15 cellular contexts compared by ENCODE assay signal in genomic region chr2:86645752-86646151, GRCh38. TPM values are rescaled to one million over a fixed set of nuclear protein-coding genes. Genes with fewer than 3 reads are reported as not detected.
DNase-seq lines count a peak whose midpoint lies in the region; ATAC-seq and TF ChIP-seq lines count a peak whose summit lies in the region.
"Had no signal": no experiment of that assay in that cellular context is flagged by ENCODE, and none has a peak within 500 bp of the region (broad histone marks: within the 10 kb centered on the region; RNA-seq: fewer than 3 reads in every experiment).

No MANE protein-coding gene starts in this region.

- POLR2A ChIA-PET in MCF 10A (lab: Yijun Ruan, JAX) = interaction anchor here (0.9 kb wide), 1 partner anchor 14 kb away, joined by 3 read pairs; no protein-coding TSS in a partner anchor

- H4K20me1 ChIP-seq in mammary epithelial cell (ENCODE audit: insufficient read depth, low read length) = no peaks in the 10 kb centered on the region

- TF ChIP-seq CTCF in MCF 10A (IDR thresholded peaks at IDR 0.05; ENCODE audit: unreplicated experiment) = no peak
- TF ChIP-seq CTCF in mammary epithelial cell (conservative IDR thresholded peaks at IDR 0.05 in 1 of 2, IDR thresholded peaks at IDR 0.05 in 1 of 2; ENCODE audit: extremely low read depth in 1 of 2, insufficient read depth in 1 of 2, low read depth in 1 of 2, low read length in 2 of 2) = no peak
- no peak for TF ChIP-seq CTCF in ascending aorta (IDR thresholded peaks at IDR 0.05)

- no TSS peak for BruUV-seq in MCF 10A (replicated peaks; lab: Mats Ljungman, UMichigan)
- no TSS peak for BruUV-seq in mammary epithelial cell (replicated peaks; lab: Mats Ljungman, UMichigan)

- no peak overlapping the region for H3K4me3 Mint-ChIP-seq in MCF 10A (ENCODE audit: unreplicated experiment)
- H3K4me3 Mint-ChIP-seq: CD4-positive, alpha-beta T cell; GM23338 had no signal

- H3K9me3 Mint-ChIP-seq in MCF 10A (ENCODE audit: unreplicated experiment) = peaks cover 7% of the 10 kb centered on the region

- H3K4me1 Mint-ChIP-seq in MCF 10A (ENCODE audit: insufficient read depth, unreplicated experiment) = no peaks in the 10 kb centered on the region
- H3K4me1 Mint-ChIP-seq: GM23338 had no signal

- CTCF ChIA-PET in MCF 10A (lab: Yijun Ruan, JAX) (no interaction called here), mammary epithelial cell (lab: Charles Lee; ENCODE audit: low non-redundant PET) (no interaction called here)

- DNase-seq in MCF 10A (ENCODE audit: unreplicated experiment) (peak; percentile 7), mammary epithelial cell (no peak), ascending aorta (ENCODE audit: low spot score in 2 of 2) (no peak), middle frontal gyrus (ENCODE audit: extremely low spot score, low spot score) (no peak)
- DNase-seq: AML-193; CD4-positive, alpha-beta T cell; DMS153; DMS79; GDM1; HCEC 1CT had no signal

- H3K27me3 ChIP-seq in mammary epithelial cell (ENCODE audit: insufficient read depth, low read length) (no peaks in the 10 kb centered on the region), esophagus (ENCODE audit: control insufficient read depth in 1 of 2, insufficient read depth in 2 of 2, low read length in 2 of 2) (no peaks in the 10 kb centered on the region), ascending aorta (no peaks in the 10 kb centered on the region)

- no peak overlapping the region for H3K27ac Mint-ChIP-seq in MCF 10A (ENCODE audit: low read depth, unreplicated experiment)
- H3K27ac Mint-ChIP-seq: CD4-positive, alpha-beta T cell; GM23338 had no signal

- H3K4me1 ChIP-seq in mammary epithelial cell (ENCODE audit: insufficient read depth, low read length) = no peaks in the 10 kb centered on the region
- H3K4me1 ChIP-seq in esophagus (ENCODE audit: control insufficient read depth in 2 of 2, insufficient read depth in 2 of 2, low read length in 1 of 2) = no peaks in the 10 kb centered on the region
- H3K4me1 ChIP-seq in ascending aorta = no peaks in the 10 kb centered on the region

- TF ChIP-seq EP300 in Ishikawa (IDR thresholded peaks at IDR 0.05; ENCODE audit: borderline replicate concordance) = no peak

- H3K27ac ChIP-seq in mammary epithelial cell (ENCODE audit: insufficient read depth, low read depth, low read length) (no peak overlapping the region), esophagus (ENCODE audit: low read depth in 2 of 2, low read length in 1 of 2) (peak overlapping the region; percentile 40 to 44), ascending aorta (no peak overlapping the region)
- H3K27ac ChIP-seq: C4-2B had no signal

- no peak for TF ChIP-seq RAD21 in Ishikawa (IDR thresholded peaks at IDR 0.05; ENCODE audit: low read depth)

- intact Hi-C loops in MCF 10A (cut with micrococcal nuclease) = no loop called here
- intact Hi-C loops in mammary epithelial cell (cut with micrococcal nuclease) = no loop called here
- intact Hi-C loops in ascending aorta (cut with DNase I) = no loop called here

- H3K4me2 ChIP-seq in mammary epithelial cell (ENCODE audit: insufficient read depth, low read depth, low read length) = no peak overlapping the region
- H3K4me2 ChIP-seq: GM23338 had no signal

- H3K36me3 ChIP-seq in mammary epithelial cell (ENCODE audit: insufficient read depth, low read length) (no peaks in the 10 kb centered on the region), esophagus (ENCODE audit: control insufficient read depth in 2 of 2, insufficient read depth in 2 of 2, low read length in 1 of 2) (no peaks in the 10 kb centered on the region), ascending aorta (no peaks in the 10 kb centered on the region)

- H3K79me2 ChIP-seq in mammary epithelial cell (ENCODE audit: insufficient read depth, low read length) = no peaks in the 10 kb centered on the region

- ATAC-seq in HG03571 (IDR thresholded peaks at IDR 0.05; ENCODE audit: unreplicated experiment) = no peak
- ATAC-seq: GM23338 had no signal

- H3K27me3 Mint-ChIP-seq in MCF 10A (ENCODE audit: insufficient read depth, unreplicated experiment) = no peaks in the 10 kb centered on the region
- H3K27me3 Mint-ChIP-seq: CD4-positive, alpha-beta T cell had no signal

- no peak overlapping the region for H3K4me3 ChIP-seq in mammary epithelial cell (replicated peaks in 1 of 3; ENCODE audit: insufficient read depth in 1 of 3, low read depth in 2 of 3, low read length in 3 of 3)
- no peak overlapping the region for H3K4me3 ChIP-seq in esophagus (ENCODE audit: low read depth in 1 of 2, low read length in 2 of 2)
- no peak overlapping the region for H3K4me3 ChIP-seq in ascending aorta
- H3K4me3 ChIP-seq: GM23338 had no signal

- H3K36me3 Mint-ChIP-seq in MCF 10A (ENCODE audit: insufficient read depth, unreplicated experiment) = no peaks in the 10 kb centered on the region

- in situ Hi-C loops in mammary epithelial cell (cut with MboI; ENCODE audit: low sequenced_read_pairs in 2 of 2) = no loop called here

- 74% methylated on average over 4 of the region's 4 CpGs for WGBS in mammary epithelial cell (ENCODE audit: low coverage, missing lambda C conversion rate)
- 60 to 73% methylated on average over 4 of the region's 4 CpGs for WGBS in esophagus, 2 donors

- no peak overlapping the region for H3K9ac ChIP-seq in mammary epithelial cell (ENCODE audit: insufficient read depth, low read length)

- H3K9me3 ChIP-seq in mammary epithelial cell (replicated peaks; ENCODE audit: insufficient read depth, low read length) (no peaks in the 10 kb centered on the region), esophagus (ENCODE audit: control insufficient read depth in 2 of 2, insufficient read depth in 1 of 2, low read depth in 1 of 2, low read length in 1 of 2) (no peaks in the 10 kb centered on the region), ascending aorta (peaks cover 4 to 14% of the 10 kb centered on the region in 2 donors)

- dilution Hi-C loops in mammary epithelial cell (cut with HindIII; ENCODE audit: low sequenced_read_pairs) = no loop called here

- no peak overlapping the region for H2AFZ ChIP-seq in mammary epithelial cell (ENCODE audit: low read depth, low read length)
- H2AFZ ChIP-seq: GM23338 had no signal

TF ChIP-seq in Ishikawa, 13 proteins besides CTCF, POLR2A, EP300 and RAD21:
- TF ChIP-seq, protein P1, sequence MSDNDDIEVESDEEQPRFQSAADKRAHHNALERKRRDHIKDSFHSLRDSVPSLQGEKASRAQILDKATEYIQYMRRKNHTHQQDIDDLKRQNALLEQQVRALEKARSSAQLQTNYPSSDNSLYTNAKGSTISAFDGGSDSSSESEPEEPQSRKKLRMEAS (IDR thresholded peaks at IDR 0.05) = no peak
- peak; percentile 9; the same call in 1 of the 2 replicates for TF ChIP-seq NFIC (IDR thresholded peaks at IDR 0.05)

RNA-seq across cellular contexts. Expression of gene RNF103, which starts 22.1 kb away (rescaled TPM):
- total RNA-seq in MCF 10A (2022) (12.4 and 18.4 TPM in 2 replicates), mammary epithelial cell (10 to 100 TPM; 18.1 to 27.3 TPM), ascending aorta (20.5 TPM)
- polyA plus RNA-seq in mammary epithelial cell (7.6 TPM), esophagus (10 to 100 TPM; 13.7 to 20.2 TPM)
- 10.3 TPM for polyA minus RNA-seq in mammary epithelial cell

Comparison
In these comparisons a context has a peak if more than half of its experiments do, and no peak if none do; other contexts are left out.
1. H3K27ac ChIP-seq: peak in esophagus (2 of 2); none in mammary epithelial cell (single experiment) and ascending aorta (0 of 2).